Comparison of ENCODE assay signal across 26 cellular contexts in genomic region chr18:825891-826585, GRCh38. TPM values are rescaled to one million over a fixed set of nuclear protein-coding genes. Genes with fewer than 3 reads are reported as not detected.
DNase-seq lines count a peak whose midpoint lies in the region; FAIRE-seq and TF ChIP-seq lines count a peak whose summit lies in the region.
"Had no signal": no experiment of that assay in that cellular context is flagged by ENCODE, and none has a peak within 500 bp of the region (broad histone marks: within the 10 kb centered on the region; RNA-seq: fewer than 3 reads in every experiment).

No MANE protein-coding gene starts in this region.

- FAIRE-seq in GM12892 (lab: Jason Lieb, UNC): peak; percentile 30
- FAIRE-seq: HTR-8/SVneo had no signal

- H3K27ac Mint-ChIP-seq in activated naive CD4-positive, alpha-beta T cell treated with anti-CD3 and anti-CD28 coated beads, Interleukin-2, amount 10 ng/mL, durations not matched to agents 7 days and 5 days: no peak overlapping the region
- H3K27ac Mint-ChIP-seq: CD4-positive, CD25-positive, alpha-beta regulatory T cell had no signal

- DNase-seq in GM12892 (ENCODE audit: insufficient read length): no peak
- peak; percentile 49 for DNase-seq in RKO (ENCODE audit: low spot score)
- no peak for DNase-seq in fibroblast of pulmonary artery (ENCODE audit: low read depth)
- no peak for DNase-seq in activated naive CD4-positive, alpha-beta T cell treated with anti-CD3 and anti-CD28 coated beads, Interleukin-2, amount 10 ng/mL, durations not matched to agents 7 days and 5 days
- DNase-seq in activated naive CD4-positive, alpha-beta T cell (lab: John Stamatoyannopoulos, UW): no peak
- no peak for DNase-seq in NCI-H446 (lab: John Stamatoyannopoulos, UW)
- DNase-seq: CD4-positive, CD25-positive, alpha-beta regulatory T cell; DMS153; GOT3; KBM-7; NCI-H1048; NCI-H1417; NCI-H1694; NCI-H2029 treated with DMSO at 0.1 percent for 48 hours; NCI-H2171; NCI-H345; NCI-H524; NCI-H748 treated with DMSO at 0.1 percent for 48 hours; PC-9; Right ventricle myocardium superior; RPMI8226; T-helper 2 cell had no signal

- TF ChIP-seq CTCF in fibroblast of pulmonary artery (IDR thresholded peaks at IDR 0.05; ENCODE audit: low read length, missing control alignments): no peak

- peak overlapping the region; percentile 10; the same call in 1 of the 2 replicates for H3K27ac ChIP-seq in ACC112 (ENCODE audit: low read depth, low read length)
- H3K27ac ChIP-seq: PC-9, SJSA1 had no signal

- H2AFZ ChIP-seq in ACC112 (ENCODE audit: low read length, unreplicated experiment): peak overlapping the region; percentile 3
- H2AFZ ChIP-seq: PC-9 had no signal

- CTCF ChIA-PET in activated naive CD4-positive, alpha-beta T cell treated with anti-CD3 and anti-CD28 coated beads, Interleukin-2, amount 10 ng/mL, durations not matched to agents 7 days and 5 days (lab: Charles Lee): interaction anchor here (1.0 kb wide), 1 partner anchor 84 kb away, joined by 6 read pairs; no protein-coding TSS in a partner anchor

- no peaks in the 10 kb centered on the region for H3K79me2 ChIP-seq in ACC112 (ENCODE audit: control insufficient read depth, insufficient read depth, low read length, unreplicated experiment)

- H3K4me1 ChIP-seq in ACC112 (ENCODE audit: control insufficient read depth, insufficient read depth, low read length, unreplicated experiment): peaks cover 9% of the 10 kb centered on the region

- peaks cover 23% of the 10 kb centered on the region for H3K27me3 Mint-ChIP-seq in activated naive CD4-positive, alpha-beta T cell treated with anti-CD3 and anti-CD28 coated beads, Interleukin-2, amount 10 ng/mL, durations not matched to agents 7 days and 5 days

- TF ChIP-seq POLR2A in GM12892 (IDR thresholded peaks at IDR 0.05; ENCODE audit: low read depth, low read length): no peak

- H3K4me3 ChIP-seq in ACC112 (ENCODE audit: low read depth, low read length) (no peak overlapping the region), fibroblast of pulmonary artery (replicated peaks; ENCODE audit: low read depth, low read length) (peak overlapping the region; percentile 24)
- H3K4me3 ChIP-seq: HAP-1, PC-9, SJSA1 had no signal

- no peak overlapping the region for H3K4me3 Mint-ChIP-seq in activated naive CD4-positive, alpha-beta T cell treated with anti-CD3 and anti-CD28 coated beads, Interleukin-2, amount 10 ng/mL, durations not matched to agents 7 days and 5 days
- H3K4me3 Mint-ChIP-seq: CD4-positive, CD25-positive, alpha-beta regulatory T cell had no signal

- H3K4me1 Mint-ChIP-seq in activated naive CD4-positive, alpha-beta T cell treated with anti-CD3 and anti-CD28 coated beads, Interleukin-2, amount 10 ng/mL, durations not matched to agents 7 days and 5 days: peaks cover 26% of the 10 kb centered on the region

- no peaks in the 10 kb centered on the region for H3K36me3 ChIP-seq in ACC112 (ENCODE audit: insufficient read depth, low read length)
- H3K36me3 ChIP-seq: HAP-1, SJSA1 had no signal

- H3K27me3 ChIP-seq in ACC112 (ENCODE audit: insufficient read depth, low read length): no peaks in the 10 kb centered on the region
- H3K27me3 ChIP-seq: SJSA1 had no signal

- no peaks in the 10 kb centered on the region for H3K9me3 Mint-ChIP-seq in activated naive CD4-positive, alpha-beta T cell treated with anti-CD3 and anti-CD28 coated beads, Interleukin-2, amount 10 ng/mL, durations not matched to agents 7 days and 5 days
- H3K9me3 Mint-ChIP-seq: CD4-positive, CD25-positive, alpha-beta regulatory T cell had no signal

- no peaks in the 10 kb centered on the region for H3K36me3 Mint-ChIP-seq in activated naive CD4-positive, alpha-beta T cell treated with anti-CD3 and anti-CD28 coated beads, Interleukin-2, amount 10 ng/mL, durations not matched to agents 7 days and 5 days
- H3K36me3 Mint-ChIP-seq: CD4-positive, CD25-positive, alpha-beta regulatory T cell had no signal

RNA-seq across cellular contexts. Expression of gene YES1, which starts 14.0 kb away (rescaled TPM):
- 2.4 TPM for polyA plus RNA-seq in GM12892 (2012; ENCODE audit: missing spikeins)
